In the genomic region with DNA sequence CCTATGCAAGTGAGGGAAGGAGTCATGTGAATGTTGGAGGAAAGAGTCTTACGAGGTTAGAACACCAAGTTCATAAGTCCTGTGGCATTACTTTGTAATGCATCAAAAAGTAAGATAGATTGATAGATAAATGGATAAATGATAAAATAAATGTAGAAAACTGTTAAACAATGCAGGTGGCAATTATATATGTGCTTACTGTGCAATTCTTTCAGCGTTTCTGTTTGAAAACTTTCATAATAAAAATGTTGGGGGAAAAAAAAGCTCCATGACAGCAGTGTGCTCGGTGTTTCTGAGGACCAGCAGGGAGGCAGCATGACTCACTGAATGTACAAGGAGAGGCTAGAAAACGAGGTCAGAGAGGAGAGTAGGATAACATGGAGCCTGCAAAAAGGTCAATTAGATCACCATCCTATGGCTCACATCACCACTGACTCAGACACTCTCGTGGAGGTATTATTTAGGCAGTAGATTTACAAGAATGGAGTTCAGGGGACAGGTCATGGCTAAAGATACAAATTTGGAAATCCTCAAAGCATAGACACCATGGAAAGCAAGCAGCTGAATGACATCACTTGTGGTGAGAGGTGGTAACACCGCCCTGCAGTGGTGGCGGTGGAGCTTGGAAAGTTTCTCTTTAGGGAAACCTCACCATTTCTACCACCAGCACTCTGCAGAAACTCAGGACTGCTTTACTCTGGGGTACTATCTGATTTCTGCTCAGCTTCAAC, we compare ENCODE assay signal across 10 cellular contexts.
DNase-seq lines count a peak whose midpoint lies in the region; ATAC-seq lines count a peak whose summit lies in the region.
"Had no signal": no experiment of that assay in that cellular context is flagged by ENCODE, and none has a peak within 500 bp of the region (broad histone marks: within the 10 kb centered on the region; RNA-seq: fewer than 3 reads in every experiment).

No MANE protein-coding gene starts in this region.

- no peak overlapping the region for H2BK12ac ChIP-seq in trophoblast cell (ENCODE audit: low read length)

- no peak overlapping the region for H2BK5ac ChIP-seq in trophoblast cell (ENCODE audit: low read depth, low read length, poor library complexity)

- no peak overlapping the region for H3K18ac ChIP-seq in trophoblast cell (ENCODE audit: low read length)

- peak overlapping the region; percentile 13 for H4K91ac ChIP-seq in trophoblast cell (ENCODE audit: low read depth, low read length)

- H3K36me3 ChIP-seq in trophoblast cell (ENCODE audit: control insufficient read depth in 1 of 2, insufficient read depth in 2 of 2, low read length in 2 of 2): no peaks in the 10 kb centered on the region

- no peak for ATAC-seq in GM19397 (IDR thresholded peaks at IDR 0.05; ENCODE audit: unreplicated experiment)

- no peak overlapping the region for H3K4me2 ChIP-seq in trophoblast cell (ENCODE audit: low read length)

- H3K27me3 ChIP-seq in trophoblast cell (ENCODE audit: insufficient read depth, low read length): no peaks in the 10 kb centered on the region

- H3K23ac ChIP-seq in trophoblast cell (ENCODE audit: low read length): no peak overlapping the region

- H3K4me3 ChIP-seq in trophoblast cell (ENCODE audit: low read depth, low read length): no peak overlapping the region

- H4K8ac ChIP-seq in trophoblast cell (ENCODE audit: low read depth, low read length): no peak overlapping the region

- H3K79me1 ChIP-seq in trophoblast cell (ENCODE audit: low read length): peaks cover 5% of the 10 kb centered on the region

- H3K4me1 ChIP-seq in trophoblast cell (ENCODE audit: control insufficient read depth in 1 of 2, insufficient read depth in 2 of 2, low read length in 2 of 2): peaks cover 0 to 10% of the 10 kb centered on the region in 2 experiments

- peak; percentile 2 for DNase-seq in NOMO-1 treated with DMSO at 0.1 percent for 48 hours (lab: John Stamatoyannopoulos, UW; ENCODE audit: unreplicated experiment)
- no peak for DNase-seq in NOMO-1 treated with dmso at 0.1 percent for 144 hours (lab: John Stamatoyannopoulos, UW; ENCODE audit: unreplicated experiment)
- peak; percentile 71 for DNase-seq in NCI-H226
- DNase-seq in brain pericyte (ENCODE audit: low read depth, low spot score): peak; percentile 98
- peak; percentile 23 to 38 for DNase-seq in trophoblast cell
- no peak for DNase-seq in inferior parietal cortex (ENCODE audit: extremely low spot score)
- DNase-seq in NCI-H2081 treated with DMSO at 0.1 percent for 48 hours (lab: John Stamatoyannopoulos, UW): no peak
- DNase-seq: cortex of kidney had no signal

- no peak overlapping the region for H4K12ac ChIP-seq in trophoblast cell (ENCODE audit: low read depth, low read length)

- no peak overlapping the region for H2AFZ ChIP-seq in trophoblast cell (ENCODE audit: insufficient read depth, low read length, poor library complexity)

- no peak overlapping the region for H2BK120ac ChIP-seq in trophoblast cell (ENCODE audit: insufficient read depth, low read length, poor library complexity)

- no peak overlapping the region for H2AK5ac ChIP-seq in trophoblast cell (ENCODE audit: low read length)

- no peaks in the 10 kb centered on the region for H3K79me2 ChIP-seq in trophoblast cell (ENCODE audit: control insufficient read depth, insufficient read depth, low read length, poor library complexity)

- H3K9ac ChIP-seq in trophoblast cell (ENCODE audit: low read length): no peak overlapping the region

- no peaks in the 10 kb centered on the region for H3K9me3 ChIP-seq in trophoblast cell (ENCODE audit: insufficient read depth, low read depth, low read length)

- H3K14ac ChIP-seq in trophoblast cell (ENCODE audit: low read length): no peak overlapping the region

- H3K27ac ChIP-seq in trophoblast cell (ENCODE audit: low read depth, low read length): no peak overlapping the region
- H3K27ac ChIP-seq: HL-60 had no signal

- no peak overlapping the region for H3K4ac ChIP-seq in trophoblast cell (ENCODE audit: low read depth, low read length)

- no CpG with 5 or more reads among the region's 7 CpGs for WGBS in trophoblast cell (ENCODE audit: extremely low coverage, insufficient coverage, insufficient read length)

Comparison
In these comparisons a context has a peak if more than half of its experiments do, and no peak if none do; other contexts are left out.
1. DNase-seq: peak in NOMO-1 treated with DMSO at 0.1 percent for 48 hours (single experiment), NCI-H226 (single experiment), brain pericyte (single experiment) and trophoblast cell (2 of 2); none in NOMO-1 treated with dmso at 0.1 percent for 144 hours (single experiment), inferior parietal cortex (single experiment) and NCI-H2081 treated with DMSO at 0.1 percent for 48 hours (single experiment).